Comparison of ENCODE assay signal across 15 cellular contexts in genomic region chr20:35437599-35437998, GRCh38. TPM values are rescaled to one million over a fixed set of nuclear protein-coding genes. Genes with fewer than 3 reads are reported as not detected.
DNase-seq lines count a peak whose midpoint lies in the region; ATAC-seq, FAIRE-seq and TF ChIP-seq lines count a peak whose summit lies in the region.
"Had no signal": no experiment of that assay in that cellular context is flagged by ENCODE, and none has a peak within 500 bp of the region (broad histone marks: within the 10 kb centered on the region; RNA-seq: fewer than 3 reads in every experiment).

No MANE protein-coding gene starts in this region.

- TF ChIP-seq POLR2A in endothelial cell of umbilical vein (IDR thresholded peaks at IDR 0.05; ENCODE audit: low read depth, low read length), result no peak

- H3K4me2 ChIP-seq in endothelial cell of umbilical vein (ENCODE audit: insufficient read depth, low read length), result peak overlapping the region; percentile 1

- H3K9me1 ChIP-seq in endothelial cell of umbilical vein (replicated peaks; ENCODE audit: control insufficient read depth, extremely low read depth, insufficient read depth, low read length), result no peaks in the 10 kb centered on the region

- CTCF ChIA-PET in endothelial cell of umbilical vein (lab: Charles Lee), result interaction anchor here (1.0 to 11.2 kb wide), 3 partner anchors 38 to 293 kb away, joined by 3 to 200 read pairs (median 4); no protein-coding TSS in a partner anchor

- H3K27me3 Mint-ChIP-seq in nephron (ENCODE audit: low read depth) (no peaks in the 10 kb centered on the region), type B pancreatic cell (no peaks in the 10 kb centered on the region)

- H4K20me1 ChIP-seq in endothelial cell of umbilical vein (replicated peaks; ENCODE audit: control insufficient read depth, extremely low read depth, insufficient read depth, low read length), result no peaks in the 10 kb centered on the region

- no peaks in the 10 kb centered on the region for H3K36me3 Mint-ChIP-seq in nephron (ENCODE audit: low read depth)
- no peaks in the 10 kb centered on the region for H3K36me3 Mint-ChIP-seq in type B pancreatic cell
- H3K36me3 Mint-ChIP-seq: CD8-positive, alpha-beta T cell had no signal

- dilution Hi-C loops in endothelial cell of umbilical vein (cut with MboI; ENCODE audit: extremely low pct_ligation_motif_present, low sequenced_read_pairs), result no loop called here

- peak overlapping the region; percentile 71 to 88 (median 84) for H3K27ac Mint-ChIP-seq in nephron
- H3K27ac Mint-ChIP-seq in type B pancreatic cell, result no peak overlapping the region
- H3K27ac Mint-ChIP-seq: activated CD4-positive, alpha-beta memory T cell treated with anti-CD3 and anti-CD28 coated beads, Interleukin-2, amount 10 ng/mL, durations not matched to agents 7 days and 5 days; activated T-helper 17 cell treated with anti-CD3 and anti-CD28 coated beads, Interleukin-2, amount 50 U/mL, for 72 hours; CD8-positive, alpha-beta T cell had no signal

- peaks cover 49% of the 10 kb centered on the region for H3K4me1 ChIP-seq in adipocyte (ENCODE audit: control insufficient read depth, insufficient read depth, low read length)
- peaks cover 12% of the 10 kb centered on the region for H3K4me1 ChIP-seq in endothelial cell of umbilical vein (ENCODE audit: control insufficient read depth, extremely low read depth, insufficient read depth, low read length)
- no peaks in the 10 kb centered on the region for H3K4me1 ChIP-seq in mucosa of descending colon (ENCODE audit: low read depth)

- H3K79me2 ChIP-seq in endothelial cell of umbilical vein (ENCODE audit: control insufficient read depth, insufficient read depth, low read length), result no peaks in the 10 kb centered on the region

- H2AFZ ChIP-seq in endothelial cell of umbilical vein (ENCODE audit: low read depth, low read length), result peak overlapping the region; percentile 48

- no peak for ATAC-seq in HG03378 (IDR thresholded peaks at IDR 0.05; ENCODE audit: unreplicated experiment)
- no peak for ATAC-seq in mucosa of descending colon
- ATAC-seq: activated T-helper 17 cell treated with anti-CD3 and anti-CD28 coated beads, Interleukin-2, amount 50 U/mL, for 72 hours; CD8-positive, alpha-beta T cell; GM12878 had no signal

- H3K27me3 ChIP-seq in adipocyte (replicated peaks; ENCODE audit: control insufficient read depth, insufficient read depth, low read length), result no peaks in the 10 kb centered on the region
- no peaks in the 10 kb centered on the region for H3K27me3 ChIP-seq in endothelial cell of umbilical vein (ENCODE audit: control insufficient read depth in 2 of 2, insufficient read depth in 2 of 2, low read length in 2 of 2)
- H3K27me3 ChIP-seq: ovary had no signal

- H3K4me3 ChIP-seq in adipocyte (ENCODE audit: low read length) (peak overlapping the region; percentile 78), endothelial cell of umbilical vein (replicated peaks in 1 of 3; ENCODE audit: insufficient read depth in 1 of 3, low read depth in 1 of 3, low read length in 3 of 3) (no peak overlapping the region), mucosa of descending colon (no peak overlapping the region)
- H3K4me3 ChIP-seq: GM12878, ovary had no signal

- no peak for FAIRE-seq in endothelial cell of umbilical vein (lab: Jason Lieb, UNC)
- FAIRE-seq: GM12878 had no signal

- no peak overlapping the region for H3K27ac ChIP-seq in endothelial cell of umbilical vein (ENCODE audit: insufficient read depth, low read depth, low read length)

- H3K9me3 Mint-ChIP-seq in nephron (no peaks in the 10 kb centered on the region), type B pancreatic cell (no peaks in the 10 kb centered on the region)
- H3K9me3 Mint-ChIP-seq: activated CD4-positive, alpha-beta memory T cell treated with anti-CD3 and anti-CD28 coated beads, Interleukin-2, amount 10 ng/mL, durations not matched to agents 7 days and 5 days; activated T-helper 17 cell treated with anti-CD3 and anti-CD28 coated beads, Interleukin-2, amount 50 U/mL, for 72 hours; CD8-positive, alpha-beta T cell had no signal

- POLR2A ChIA-PET in endothelial cell of umbilical vein (lab: Charles Lee), result no interaction called here

- peak overlapping the region; percentile 73 to 80 (median 77) for H3K4me3 Mint-ChIP-seq in nephron
- H3K4me3 Mint-ChIP-seq in type B pancreatic cell, result peak overlapping the region; percentile 70
- H3K4me3 Mint-ChIP-seq: activated CD4-positive, alpha-beta memory T cell treated with anti-CD3 and anti-CD28 coated beads, Interleukin-2, amount 10 ng/mL, durations not matched to agents 7 days and 5 days; activated T-helper 17 cell treated with anti-CD3 and anti-CD28 coated beads, Interleukin-2, amount 50 U/mL, for 72 hours; CD8-positive, alpha-beta T cell had no signal

- DNase-seq in adipocyte (ENCODE audit: low read depth) (no peak), endothelial cell of umbilical vein (ENCODE audit: low read depth, low spot score) (no peak), type B pancreatic cell (ENCODE audit: extremely low spot score, unreplicated experiment) (no peak), AG08395 (ENCODE audit: low spot score) (no peak), mucosa of descending colon (no peak)
- DNase-seq in activated naive CD4-positive, alpha-beta T cell (lab: John Stamatoyannopoulos, UW), result no peak
- DNase-seq: activated CD4-positive, alpha-beta memory T cell treated with anti-CD3 and anti-CD28 coated beads, Interleukin-2, amount 10 ng/mL, durations not matched to agents 7 days and 5 days; CD8-positive, alpha-beta T cell; mesendoderm; MV-4-11 had no signal

- TF ChIP-seq CTCF in endothelial cell of umbilical vein (IDR thresholded peaks at IDR 0.05; ENCODE audit: extremely low read depth in 1 of 2, insufficient read depth in 1 of 2, low read depth in 1 of 2, low read length in 2 of 2) (no peak), nephron (IDR thresholded peaks at IDR 0.05; ENCODE audit: unreplicated experiment in 3 of 3) (no peak), type B pancreatic cell (conservative IDR thresholded peaks at IDR 0.05) (no peak), mucosa of descending colon (IDR thresholded peaks at IDR 0.05) (no peak)

- H3K9ac ChIP-seq in adipocyte (ENCODE audit: low read length) (peak overlapping the region; percentile 78), endothelial cell of umbilical vein (replicated peaks; ENCODE audit: extremely low read depth, insufficient read depth, low read length) (no peak overlapping the region)

- no TSS peak for BruUV-seq in endothelial cell of umbilical vein (replicated peaks; lab: Mats Ljungman, UMichigan)

- intact Hi-C loops in endothelial cell of umbilical vein (cut with micrococcal nuclease) (no loop called here), mucosa of descending colon (cut with DNase I, micrococcal nuclease) (loop anchor here in 1 of 2 donors (5.0 kb wide), 1 partner anchor 135 kb away; no protein-coding TSS in a partner anchor)

- H3K9me3 ChIP-seq in adipocyte (ENCODE audit: control insufficient read depth, low read length), result no peaks in the 10 kb centered on the region
- H3K9me3 ChIP-seq in endothelial cell of umbilical vein (replicated peaks; ENCODE audit: control insufficient read depth, insufficient read depth, low read length), result no peaks in the 10 kb centered on the region
- H3K9me3 ChIP-seq in mucosa of descending colon, result no peaks in the 10 kb centered on the region
- H3K9me3 ChIP-seq: ovary had no signal

- H3K4me1 Mint-ChIP-seq in nephron (peaks cover 28% of the 10 kb centered on the region), type B pancreatic cell (ENCODE audit: unreplicated experiment) (peaks cover 28% of the 10 kb centered on the region)

- H3K36me3 ChIP-seq in adipocyte (ENCODE audit: control insufficient read depth, insufficient read depth, low read length, severe bottlenecking) (peaks cover 8% of the 10 kb centered on the region), endothelial cell of umbilical vein (ENCODE audit: control insufficient read depth in 2 of 2, extremely low read depth in 1 of 2, insufficient read depth in 2 of 2, low read length in 2 of 2) (no peaks in the 10 kb centered on the region), mucosa of descending colon (ENCODE audit: low read depth) (no peaks in the 10 kb centered on the region)
- H3K36me3 ChIP-seq: ovary had no signal

RNA-seq across cellular contexts. Expression of gene GDF5, which starts 0.4 kb away (rescaled TPM):
- total RNA-seq in endothelial cell of umbilical vein (0.18 TPM in 1 of 2 replicates, not detected in the other), type B pancreatic cell (ENCODE audit: low replicate concordance) (1.3 TPM in 1 of 2 replicates, not detected in the other), mucosa of descending colon (1 to 10 TPM in 1 of 3 donors, under 1 TPM in 1, not detected in 1; 0.24 to 2.3 TPM)
- 0.14 and 0.21 TPM in 2 replicates for polyA plus RNA-seq in endothelial cell of umbilical vein
- polyA plus RNA-seq in endothelial cell of umbilical vein (2011; cell fraction: cytosol; rRNA removed), result 0.10 and 0.13 TPM in 2 replicates
- 0.10 TPM in 1 of 2 replicates, not detected in the other for polyA plus RNA-seq in endothelial cell of umbilical vein (2011; cell fraction: nucleus; rRNA removed)
- 0.09 TPM in 1 of 2 replicates, not detected in the other for polyA plus RNA-seq in endothelial cell of umbilical vein (2012)
- polyA minus RNA-seq in endothelial cell of umbilical vein, result 0.13 and 0.92 TPM in 2 replicates
- polyA minus RNA-seq in endothelial cell of umbilical vein (2011; cell fraction: cytosol; rRNA and poly(A)+ RNA removed), result not detected
- polyA minus RNA-seq in endothelial cell of umbilical vein (2011; cell fraction: nucleus; rRNA and poly(A)+ RNA removed), result not detected in 2 replicates
- total RNA-seq: activated T-helper 17 cell treated with anti-CD3 and anti-CD28 coated beads, Interleukin-2, amount 50 U/mL, for 72 hours; CD8-positive, alpha-beta T cell had no signal
- polyA plus RNA-seq: ovary had no signal

RNA-seq across cellular contexts. Expression of gene CEP250, which starts 17.8 kb away (rescaled TPM):
- total RNA-seq in endothelial cell of umbilical vein, result 42.0 and 58.9 TPM in 2 replicates
- polyA plus RNA-seq in endothelial cell of umbilical vein, result 3.2 and 5.3 TPM in 2 replicates
- 10.9 and 11.7 TPM in 2 replicates for polyA plus RNA-seq in endothelial cell of umbilical vein (2011; cell fraction: cytosol; rRNA removed)
- 36.9 and 43.3 TPM in 2 replicates for polyA plus RNA-seq in endothelial cell of umbilical vein (2011; cell fraction: nucleus; rRNA removed)
- polyA plus RNA-seq in endothelial cell of umbilical vein (2012), result 23.7 and 31.8 TPM in 2 replicates
- 18.7 and 21.7 TPM in 2 replicates for polyA minus RNA-seq in endothelial cell of umbilical vein
- 13.5 TPM for polyA minus RNA-seq in endothelial cell of umbilical vein (2011; cell fraction: cytosol; rRNA and poly(A)+ RNA removed)
- polyA minus RNA-seq in endothelial cell of umbilical vein (2011; cell fraction: nucleus; rRNA and poly(A)+ RNA removed), result 19.2 and 19.6 TPM in 2 replicates
- total RNA-seq in type B pancreatic cell (ENCODE audit: low replicate concordance), result 48.7 and 57.1 TPM in 2 replicates
- 10 to 100 TPM; 18.1 to 37.8 (median 27.3) TPM for total RNA-seq in mucosa of descending colon

RNA-seq across cellular contexts. Expression of gene UQCC1, which starts 25.8 kb away (rescaled TPM):
- total RNA-seq in endothelial cell of umbilical vein (31.5 and 48.4 TPM in 2 replicates), type B pancreatic cell (ENCODE audit: low replicate concordance) (41.3 and 62.4 TPM in 2 replicates), mucosa of descending colon (10 to 100 TPM; 43.7 to 88.4 (median 67.9) TPM)
- polyA plus RNA-seq in endothelial cell of umbilical vein, result 20.0 and 21.6 TPM in 2 replicates
- 18.4 and 20.4 TPM in 2 replicates for polyA plus RNA-seq in endothelial cell of umbilical vein (2011; cell fraction: cytosol; rRNA removed)
- 76.3 and 86.5 TPM in 2 replicates for polyA plus RNA-seq in endothelial cell of umbilical vein (2011; cell fraction: nucleus; rRNA removed)
- polyA plus RNA-seq in endothelial cell of umbilical vein (2012), result 24.9 and 33.9 TPM in 2 replicates
- polyA minus RNA-seq in endothelial cell of umbilical vein, result 42.0 and 57.5 TPM in 2 replicates
- polyA minus RNA-seq in endothelial cell of umbilical vein (2011; cell fraction: cytosol; rRNA and poly(A)+ RNA removed), result 10.2 TPM
- polyA minus RNA-seq in endothelial cell of umbilical vein (2011; cell fraction: nucleus; rRNA and poly(A)+ RNA removed), result 45.4 and 58.9 TPM in 2 replicates
